In genomic region chr12:26044007-26044394, GRCh38 we compare ENCODE assay signal across 15 cellular contexts.
DNase-seq lines count a peak whose midpoint lies in the region; ATAC-seq and TF ChIP-seq lines count a peak whose summit lies in the region.
"Had no signal": no experiment of that assay in that cellular context is flagged by ENCODE, and none has a peak within 500 bp of the region (broad histone marks: within the 10 kb centered on the region; RNA-seq: fewer than 3 reads in every experiment).

No MANE protein-coding gene starts in this region.

- H3K4me3 Mint-ChIP-seq in T-helper 2 cell treated with Interferon-gamma antibody and Interleukin-4, amounts not matched to agents 5 μg/mL and 100 μg/mL, for 36 hours, result no peak overlapping the region
- H3K4me3 Mint-ChIP-seq: activated CD4-positive, alpha-beta T cell treated with anti-CD3 and anti-CD28 coated beads, Interleukin-2, amount 10 ng/mL, durations not matched to agents 7 days and 5 days; activated naive CD4-positive, alpha-beta T cell treated with anti-CD3 and anti-CD28 coated beads, Interleukin-2, amount 10 ng/mL, durations not matched to agents 7 days and 5 days; IgD-negative memory B cell; stimulated activated effector memory CD8-positive, alpha-beta T cell treated with anti-CD3 and anti-CD28 coated beads, Interleukin-12 subunit alpha, Interleukin-12 subunit beta, amount 100 ng/mL, for 72 hours had no signal

- H3K27me3 ChIP-seq in PC-9 (ENCODE audit: insufficient read depth, low read depth), result no peaks in the 10 kb centered on the region

- POLR2A ChIA-PET in PC-9 (lab: Charles Lee; ENCODE audit: unreplicated experiment), result interaction anchor here (0.6 kb wide), 1 partner anchor 112 kb away, joined by 3 read pairs; no protein-coding TSS in a partner anchor

- H4K20me1 ChIP-seq in PC-9 (ENCODE audit: insufficient read depth), result no peaks in the 10 kb centered on the region

- no peak overlapping the region for H3K27ac ChIP-seq in PC-9

- H3K4me1 ChIP-seq in PC-9 (replicated peaks; ENCODE audit: insufficient read depth), result peaks cover 23% of the 10 kb centered on the region

- H3K4me3 ChIP-seq in PC-9, result no peak overlapping the region
- H3K4me3 ChIP-seq: GM12878 had no signal

- intact Hi-C loops in PC-9 (cut with micrococcal nuclease; ENCODE audit: unreplicated experiment), result loop anchor here (5.0 kb wide), 1 partner anchor 68 kb away; no protein-coding TSS in a partner anchor

- CTCF ChIA-PET in PC-9 (lab: Charles Lee), result interaction anchor here (0.6 kb wide), 3 partner anchors 11 to 1775 kb away, joined by 3 to 9 read pairs (median 3); no protein-coding TSS in a partner anchor

- no peaks in the 10 kb centered on the region for H3F3A ChIP-seq in PC-9 (ENCODE audit: insufficient read depth, low read depth)

- H3K27ac Mint-ChIP-seq in T-helper 2 cell treated with Interferon-gamma antibody and Interleukin-4, amounts not matched to agents 5 μg/mL and 100 μg/mL, for 36 hours, result no peak overlapping the region
- H3K27ac Mint-ChIP-seq: activated CD4-positive, alpha-beta T cell treated with anti-CD3 and anti-CD28 coated beads, Interleukin-2, amount 10 ng/mL, durations not matched to agents 7 days and 5 days; activated naive CD4-positive, alpha-beta T cell treated with anti-CD3 and anti-CD28 coated beads, Interleukin-2, amount 10 ng/mL, durations not matched to agents 7 days and 5 days; IgD-negative memory B cell; stimulated activated effector memory CD8-positive, alpha-beta T cell treated with anti-CD3 and anti-CD28 coated beads, Interleukin-12 subunit alpha, Interleukin-12 subunit beta, amount 100 ng/mL, for 72 hours had no signal

- no peaks in the 10 kb centered on the region for H3K9me3 Mint-ChIP-seq in T-helper 2 cell treated with Interferon-gamma antibody and Interleukin-4, amounts not matched to agents 5 μg/mL and 100 μg/mL, for 36 hours
- H3K9me3 Mint-ChIP-seq: activated CD4-positive, alpha-beta T cell treated with anti-CD3 and anti-CD28 coated beads, Interleukin-2, amount 10 ng/mL, durations not matched to agents 7 days and 5 days; activated naive CD4-positive, alpha-beta T cell treated with anti-CD3 and anti-CD28 coated beads, Interleukin-2, amount 10 ng/mL, durations not matched to agents 7 days and 5 days; IgD-negative memory B cell; stimulated activated effector memory CD8-positive, alpha-beta T cell treated with anti-CD3 and anti-CD28 coated beads, Interleukin-12 subunit alpha, Interleukin-12 subunit beta, amount 100 ng/mL, for 72 hours had no signal

- BruUV-seq in PC-9 (replicated peaks; lab: Mats Ljungman, UMichigan), result no TSS peak

- H3K9me3 ChIP-seq in PC-9 (ENCODE audit: insufficient read depth, low read depth), result no peaks in the 10 kb centered on the region; the same call in 1 of the 2 replicates

- no peak overlapping the region for H2AFZ ChIP-seq in PC-9

- H3K4me2 ChIP-seq in PC-9, result no peak overlapping the region

- H3K4me1 Mint-ChIP-seq in T-helper 2 cell treated with Interferon-gamma antibody and Interleukin-4, amounts not matched to agents 5 μg/mL and 100 μg/mL, for 36 hours (ENCODE audit: low read depth), result no peaks in the 10 kb centered on the region
- H3K4me1 Mint-ChIP-seq: activated CD4-positive, alpha-beta T cell treated with anti-CD3 and anti-CD28 coated beads, Interleukin-2, amount 10 ng/mL, durations not matched to agents 7 days and 5 days; activated naive CD4-positive, alpha-beta T cell treated with anti-CD3 and anti-CD28 coated beads, Interleukin-2, amount 10 ng/mL, durations not matched to agents 7 days and 5 days; IgD-negative memory B cell; stimulated activated effector memory CD8-positive, alpha-beta T cell treated with anti-CD3 and anti-CD28 coated beads, Interleukin-12 subunit alpha, Interleukin-12 subunit beta, amount 100 ng/mL, for 72 hours had no signal

- ATAC-seq in HG03196 (IDR thresholded peaks at IDR 0.05; ENCODE audit: unreplicated experiment) (no peak), HG02642 (IDR thresholded peaks at IDR 0.05; ENCODE audit: poor library complexity, unreplicated experiment) (no peak)
- ATAC-seq: esophagus mucosa; GM12878; stimulated activated effector memory CD8-positive, alpha-beta T cell treated with anti-CD3 and anti-CD28 coated beads, Interleukin-12 subunit alpha, Interleukin-12 subunit beta, amount 100 ng/mL, for 72 hours had no signal

- H3K79me2 ChIP-seq in PC-9 (ENCODE audit: low read depth), result 0 out of 2 replicates have a peak, but pooled peaks cover 14% of the 10 kb centered on the region

- H3K36me3 Mint-ChIP-seq in T-helper 2 cell treated with Interferon-gamma antibody and Interleukin-4, amounts not matched to agents 5 μg/mL and 100 μg/mL, for 36 hours (ENCODE audit: low read depth), result no peaks in the 10 kb centered on the region
- H3K36me3 Mint-ChIP-seq: activated naive CD4-positive, alpha-beta T cell treated with anti-CD3 and anti-CD28 coated beads, Interleukin-2, amount 10 ng/mL, durations not matched to agents 7 days and 5 days; IgD-negative memory B cell; stimulated activated effector memory CD8-positive, alpha-beta T cell treated with anti-CD3 and anti-CD28 coated beads, Interleukin-12 subunit alpha, Interleukin-12 subunit beta, amount 100 ng/mL, for 72 hours had no signal

- peak; percentile 45 for DNase-seq in Ammon's horn (ENCODE audit: low spot score)
- DNase-seq in NCI-H226, result peak; percentile 22
- peak; percentile 30 for DNase-seq in dedifferentiated amniotic fluid mesenchymal stem cell (ENCODE audit: extremely low spot score)
- peak; percentile 38 for DNase-seq in midbrain (lab: John Stamatoyannopoulos, UW)
- DNase-seq in PC-9, result no peak
- DNase-seq in T-helper 2 cell treated with Interferon-gamma antibody and Interleukin-4, amounts not matched to agents 5 μg/mL and 100 μg/mL, for 36 hours (ENCODE audit: low spot score), result no peak
- DNase-seq: activated CD4-positive, alpha-beta T cell treated with anti-CD3 and anti-CD28 coated beads, Interleukin-2, amount 10 ng/mL, durations not matched to agents 7 days and 5 days; activated naive CD4-positive, alpha-beta T cell treated with anti-CD3 and anti-CD28 coated beads, Interleukin-2, amount 10 ng/mL, durations not matched to agents 7 days and 5 days; NCI-H526 treated with DMSO at 0.1 percent for 48 hours had no signal

- H3K36me3 ChIP-seq in PC-9 (ENCODE audit: low read depth), result no peaks in the 10 kb centered on the region

- peaks cover 11% of the 10 kb centered on the region for H3K27me3 Mint-ChIP-seq in T-helper 2 cell treated with Interferon-gamma antibody and Interleukin-4, amounts not matched to agents 5 μg/mL and 100 μg/mL, for 36 hours (ENCODE audit: low read depth)

- no peak for TF ChIP-seq CTCF in PC-9 (conservative IDR thresholded peaks at IDR 0.05)

- H3K9me2 ChIP-seq in PC-9 (ENCODE audit: insufficient read depth), result no peaks in the 10 kb centered on the region

Comparison
In these comparisons a context has a peak if more than half of its experiments do, and no peak if none do; other contexts are left out.
1. DNase-seq: peak in Ammon's horn (single experiment), NCI-H226 (single experiment), dedifferentiated amniotic fluid mesenchymal stem cell (single experiment) and midbrain (single experiment); none in PC-9 (0 of 2) and T-helper 2 cell treated with Interferon-gamma antibody and Interleukin-4, amounts not matched to agents 5 μg/mL and 100 μg/mL, for 36 hours (single experiment).